ENCODE assay signal across 25 cellular contexts in genomic region chr17:69265873-69266272, GRCh38. TPM values are rescaled to one million over a fixed set of nuclear protein-coding genes. Genes with fewer than 3 reads are reported as not detected.
"Had no signal": no experiment of that assay in that cellular context is flagged by ENCODE, and none has a peak within 500 bp of the region (broad histone marks: within the 10 kb centered on the region; RNA-seq: fewer than 3 reads in every experiment).

No MANE protein-coding gene starts in this region.

- H3K4me1 ChIP-seq: colonic mucosa, gastroesophageal sphincter, lower lobe of right lung had no signal

- H3K9me3 ChIP-seq: colonic mucosa, esophagus muscularis mucosa, gastroesophageal sphincter, heart left ventricle, left ventricle myocardium inferior, lower lobe of right lung, mucosa of descending colon had no signal

- H3K4me3 Mint-ChIP-seq: immature natural killer cell; mesothelial cell of epicardium; naive B cell; naive thymus-derived CD8-positive, alpha-beta T cell had no signal

- H3K36me3 Mint-ChIP-seq: naive B cell had no signal

- ATAC-seq: foreskin keratinocyte; gastroesophageal sphincter; heart left ventricle; left colon; left lobe of liver; lower lobe of right lung; mucosa of descending colon; naive thymus-derived CD8-positive, alpha-beta T cell had no signal

- DNase-seq: colonic mucosa; dermis blood vessel endothelial cell; dorsolateral prefrontal cortex; effector CD4-positive, alpha-beta T cell; effector memory CD4-positive, alpha-beta T cell; foreskin keratinocyte; heart left ventricle; hypothalamus; immature natural killer cell; islet precursor cell; kidney; kidney glomerular epithelial cell; left colon; left ventricle myocardium inferior; lower lobe of right lung; mesenchymal stem cell; mucosa of descending colon; naive B cell; naive thymus-derived CD8-positive, alpha-beta T cell had no signal

- H3K27ac ChIP-seq: colonic mucosa, dorsolateral prefrontal cortex, esophagus muscularis mucosa, foreskin keratinocyte, gastroesophageal sphincter, heart left ventricle, hepatocyte, left ventricle myocardium inferior, lower lobe of right lung had no signal

- H3K4me3 ChIP-seq: colonic mucosa, dorsolateral prefrontal cortex, esophagus muscularis mucosa, gastroesophageal sphincter, heart left ventricle, hepatocyte, left ventricle myocardium inferior, lower lobe of right lung, mucosa of descending colon had no signal

- H3K4me1 Mint-ChIP-seq: immature natural killer cell, naive B cell had no signal

- H3K36me3 ChIP-seq: colonic mucosa, left ventricle myocardium inferior, lower lobe of right lung had no signal

- H3K27ac Mint-ChIP-seq: immature natural killer cell; mesothelial cell of epicardium; naive B cell; naive thymus-derived CD8-positive, alpha-beta T cell had no signal

- H3K9me3 Mint-ChIP-seq: immature natural killer cell; naive thymus-derived CD8-positive, alpha-beta T cell had no signal

- H3K27me3 Mint-ChIP-seq: naive B cell; naive thymus-derived CD8-positive, alpha-beta T cell had no signal

- FAIRE-seq: endothelial cell of umbilical vein had no signal

RNA-seq across cellular contexts. Expression of gene ABCA10, which starts 37.2 kb away (rescaled TPM):
- polyA plus RNA-seq: hepatocyte; naive thymus-derived CD8-positive, alpha-beta T cell had no signal
